Comparison of ENCODE assay signal across 10 cellular contexts in the genomic region with DNA sequence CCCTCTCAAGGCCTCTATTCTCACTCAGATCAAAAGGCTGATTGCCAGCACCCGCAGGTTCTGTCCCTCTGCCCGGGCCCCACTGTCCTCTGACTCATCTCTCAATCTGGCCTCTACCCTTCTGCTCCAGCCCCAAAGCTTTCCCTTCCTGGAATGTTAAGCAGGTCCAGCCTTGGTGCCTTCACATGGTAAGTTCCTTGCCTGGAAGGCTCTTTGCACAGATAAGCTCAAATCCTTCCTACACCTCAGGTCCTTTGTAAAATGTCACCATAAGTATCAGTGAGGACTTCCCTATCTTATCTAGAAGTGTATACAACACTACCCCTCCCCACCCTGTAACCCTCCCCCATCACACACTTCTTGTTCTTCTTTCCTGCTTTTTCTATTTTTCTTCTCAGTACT. TPM values are rescaled to one million over a fixed set of nuclear protein-coding genes. Genes with fewer than 3 reads are reported as not detected.
DNase-seq lines count a peak whose midpoint lies in the region; ATAC-seq and TF ChIP-seq lines count a peak whose summit lies in the region.
"Had no signal": no experiment of that assay in that cellular context is flagged by ENCODE, and none has a peak within 500 bp of the region (broad histone marks: within the 10 kb centered on the region; RNA-seq: fewer than 3 reads in every experiment).

No MANE protein-coding gene starts in this region.

- no peaks in the 10 kb centered on the region for H3K27me3 Mint-ChIP-seq in naive thymus-derived CD4-positive, alpha-beta T cell
- H3K27me3 Mint-ChIP-seq: CD4-positive, alpha-beta T cell had no signal

- no peak overlapping the region for H2AFZ ChIP-seq in IMR-90 (replicated peaks; ENCODE audit: low read length, poor library complexity)

- H3K23ac ChIP-seq in IMR-90 (ENCODE audit: low read depth, low read length), result no peak overlapping the region

- no peaks in the 10 kb centered on the region for H3K27me3 ChIP-seq in IMR-90 (ENCODE audit: control insufficient read depth, insufficient read depth, low read length)
- H3K27me3 ChIP-seq in naive thymus-derived CD4-positive, alpha-beta T cell (ENCODE audit: control insufficient read depth in 2 of 2, insufficient read depth in 2 of 2, low read length in 2 of 2), result no peaks in the 10 kb centered on the region
- H3K27me3 ChIP-seq: tibial nerve had no signal

- no peak overlapping the region; the same call in 1 of the 2 replicates for H4K91ac ChIP-seq in IMR-90 (ENCODE audit: insufficient read depth, low read depth, low read length)

- BruUV-seq in IMR-90 (replicated peaks; lab: Mats Ljungman, UMichigan), result no TSS peak

- H3K4me3 Mint-ChIP-seq in naive thymus-derived CD4-positive, alpha-beta T cell, result no peak overlapping the region
- H3K4me3 Mint-ChIP-seq: CD4-positive, alpha-beta T cell had no signal

- dilution Hi-C loops in IMR-90 (cut with HindIII; ENCODE audit: low sequenced_read_pairs, unreplicated experiment), result no loop called here

- no peak overlapping the region for H3K4ac ChIP-seq in IMR-90 (ENCODE audit: low read depth, low read length)

- no peak overlapping the region for H2BK15ac ChIP-seq in IMR-90 (ENCODE audit: low read depth, low read length)

- DNase-seq in ACHN (peak; percentile 78), IMR-90 (peak; percentile 69), erythroblast (lab: John Stamatoyannopoulos, UW) (peak; percentile 53 to 65), MV-4-11 (lab: John Stamatoyannopoulos, UW) (no peak), RPMI8226 (no peak)
- no peak for DNase-seq in naive thymus-derived CD4-positive, alpha-beta T cell
- DNase-seq: CD4-positive, alpha-beta T cell; NCI-H1417 treated with DMSO at 0.1 percent for 48 hours; SHP77 had no signal

- H3K4me1 Mint-ChIP-seq in naive thymus-derived CD4-positive, alpha-beta T cell, result peaks cover 0 to 15% (median 4%) of the 10 kb centered on the region in 7 donors

- intact Hi-C loops in IMR-90 (cut with micrococcal nuclease), result no loop called here
- intact Hi-C loops in naive thymus-derived CD4-positive, alpha-beta T cell (cut with micrococcal nuclease), result no loop called here

- TF ChIP-seq CTCF in IMR-90 (conservative IDR thresholded peaks at IDR 0.05; ENCODE audit: low read depth, low read length), result no peak

- H3K9ac ChIP-seq in IMR-90 (ENCODE audit: low read depth, low read length), result no peak overlapping the region

- H3K36me3 ChIP-seq in IMR-90 (ENCODE audit: control insufficient read depth, insufficient read depth, low read length), result peaks cover 6% of the 10 kb centered on the region
- peaks cover 2 to 19% (median 6%) of the 10 kb centered on the region in 3 experiments for H3K36me3 ChIP-seq in naive thymus-derived CD4-positive, alpha-beta T cell (ENCODE audit: control insufficient read depth in 2 of 3, insufficient read depth in 3 of 3, low read length in 3 of 3)

- H3K9me1 ChIP-seq in IMR-90 (ENCODE audit: insufficient read depth, low read length), result peaks cover 3% of the 10 kb centered on the region; the same call in 1 of the 2 replicates

- H2BK5ac ChIP-seq in IMR-90 (ENCODE audit: low read depth, low read length, poor library complexity, severe bottlenecking), result no peak overlapping the region

- in situ Hi-C loops in ACHN (cut with HindIII; ENCODE audit: low pct_ligation_motif_present, low pct_unique_long_range_greater_than_20kb, low sequenced_read_pairs) (no loop called here), IMR-90 (cut with MboI; ENCODE audit: low sequenced_read_pairs) (no loop called here)

- TF ChIP-seq POLR2A in IMR-90 (IDR thresholded peaks at IDR 0.05; ENCODE audit: low read depth, low read length) (no peak), erythroblast (IDR thresholded peaks at IDR 0.05; ENCODE audit: low read length) (no peak)

- H3K27ac Mint-ChIP-seq in naive thymus-derived CD4-positive, alpha-beta T cell, result peak overlapping the region in 3 of 9 donors; percentile 21 to 56 (median 38)
- H3K27ac Mint-ChIP-seq: CD4-positive, alpha-beta T cell had no signal

- no peak overlapping the region for H3K27ac ChIP-seq in IMR-90 (ENCODE audit: insufficient read depth, low read length)
- H3K27ac ChIP-seq in naive thymus-derived CD4-positive, alpha-beta T cell (ENCODE audit: low read depth, low read length), result no peak overlapping the region
- H3K27ac ChIP-seq: tibial nerve had no signal

- no peak overlapping the region for H2BK120ac ChIP-seq in IMR-90 (ENCODE audit: low read depth, low read length)

- H2AK9ac ChIP-seq in IMR-90 (replicated peaks; ENCODE audit: low read depth, low read length, poor library complexity), result no peak overlapping the region

- H2BK20ac ChIP-seq in IMR-90 (ENCODE audit: low read depth, low read length), result no peak overlapping the region

- H3K18ac ChIP-seq in IMR-90 (ENCODE audit: low read depth, low read length), result no peak overlapping the region

- H3K4me3 ChIP-seq in IMR-90 (ENCODE audit: insufficient read depth, low read depth, low read length), result no peak overlapping the region
- no peak overlapping the region for H3K4me3 ChIP-seq in naive thymus-derived CD4-positive, alpha-beta T cell (ENCODE audit: low read length)
- H3K4me3 ChIP-seq: tibial nerve had no signal

- H3K9me3 ChIP-seq in IMR-90 (ENCODE audit: control insufficient read depth, insufficient read depth, low read length), result no peaks in the 10 kb centered on the region
- no peaks in the 10 kb centered on the region for H3K9me3 ChIP-seq in naive thymus-derived CD4-positive, alpha-beta T cell (ENCODE audit: control insufficient read depth in 2 of 3, low read length in 3 of 3)
- H3K9me3 ChIP-seq: tibial nerve had no signal

- no peak overlapping the region for H3K56ac ChIP-seq in IMR-90 (ENCODE audit: extremely low read depth, insufficient read depth, low read length)

- 33% methylated on average over 1 of the region's 2 CpGs; no CpG with 5 or more reads in 1 of the 2 experiments for WGBS in IMR-90 (ENCODE audit: extremely low coverage in 2 of 2, insufficient read length in 1 of 2), 2 experiments

- no peak for TF ChIP-seq RAD21 in IMR-90 (IDR thresholded peaks at IDR 0.05; ENCODE audit: low read length)

- no peaks in the 10 kb centered on the region for H4K20me1 ChIP-seq in IMR-90 (ENCODE audit: insufficient read depth, low read length)

- POLR2A ChIA-PET in IMR-90 (lab: Charles Lee; ENCODE audit: unreplicated experiment), result interaction anchor here (0.6 kb wide), 1 partner anchor 187 kb away, joined by 7 read pairs; no protein-coding TSS in a partner anchor
- POLR2A ChIA-PET in naive thymus-derived CD4-positive, alpha-beta T cell (lab: Charles Lee), result no interaction called here

- peak; percentile 96 for ATAC-seq in IMR-90 (ENCODE audit: low read depth)
- ATAC-seq in naive thymus-derived CD4-positive, alpha-beta T cell, result no peak

- H3K36me3 Mint-ChIP-seq in naive thymus-derived CD4-positive, alpha-beta T cell, result peaks cover 5 to 27% (median 16%) of the 10 kb centered on the region in 5 donors

- no peak overlapping the region for H2AK5ac ChIP-seq in IMR-90 (ENCODE audit: low read depth, low read length)

- H3K14ac ChIP-seq in IMR-90 (replicated peaks; ENCODE audit: low read depth, low read length), result no peak overlapping the region

- no peak overlapping the region for H4K5ac ChIP-seq in IMR-90 (ENCODE audit: low read depth, low read length)

- H3K9me3 Mint-ChIP-seq in naive thymus-derived CD4-positive, alpha-beta T cell, result no peaks in the 10 kb centered on the region
- H3K9me3 Mint-ChIP-seq: CD4-positive, alpha-beta T cell had no signal

- H4K8ac ChIP-seq in IMR-90 (ENCODE audit: low read depth in 2 of 2, low read length in 2 of 2), result no peak overlapping the region

- 0 out of 2 replicates have a peak, but pooled peaks cover 4% of the 10 kb centered on the region for H3K4me1 ChIP-seq in IMR-90 (ENCODE audit: control insufficient read depth, insufficient read depth, low read length)
- H3K4me1 ChIP-seq in naive thymus-derived CD4-positive, alpha-beta T cell (ENCODE audit: control insufficient read depth in 2 of 2, insufficient read depth in 2 of 2, low read length in 2 of 2), result no peaks in the 10 kb centered on the region
- H3K4me1 ChIP-seq: tibial nerve had no signal

- peaks cover 3 to 11% of the 10 kb centered on the region in 2 experiments for H3K79me1 ChIP-seq in IMR-90 (ENCODE audit: low read depth in 1 of 2, low read length in 2 of 2)

- no peak overlapping the region for H3K4me2 ChIP-seq in IMR-90 (ENCODE audit: low read depth, low read length)

- CTCF ChIA-PET in IMR-90 (lab: Yijun Ruan, JAX), result interaction anchor here (1.1 kb wide), 1 partner anchor 71 kb away, joined by 3 read pairs; no protein-coding TSS in a partner anchor
- CTCF ChIA-PET in naive thymus-derived CD4-positive, alpha-beta T cell (lab: Charles Lee), result no interaction called here

RNA-seq across cellular contexts. Expression of gene LPCAT3, which starts 22.2 kb away (rescaled TPM):
- 6.4 and 7.0 TPM in 2 replicates for total RNA-seq in IMR-90 (2012; rRNA removed)
- polyA plus RNA-seq in IMR-90 (2012; rRNA removed), result 17.4 and 18.6 TPM in 2 replicates
- polyA plus RNA-seq in IMR-90 (2012; cell fraction: cytosol; rRNA removed), result 12.0 and 14.0 TPM in 2 replicates
- polyA plus RNA-seq in IMR-90 (2012; cell fraction: nucleus; rRNA removed; ENCODE audit: low replicate concordance), result 18.1 and 40.0 TPM in 2 replicates
- total RNA-seq in naive thymus-derived CD4-positive, alpha-beta T cell, result 10 to 100 TPM; 16.7 to 37.9 (median 27.1) TPM
- polyA plus RNA-seq in naive thymus-derived CD4-positive, alpha-beta T cell, result 10 to 100 TPM; 20.5 to 28.4 TPM

RNA-seq across cellular contexts. Expression of gene EMG1, which starts 25.3 kb away (rescaled TPM):
- total RNA-seq in IMR-90 (2012; rRNA removed), result 43.6 and 66.1 TPM in 2 replicates
- 37.5 and 43.1 TPM in 2 replicates for polyA plus RNA-seq in IMR-90 (2012; rRNA removed)
- polyA plus RNA-seq in IMR-90 (2012; cell fraction: cytosol; rRNA removed), result 25.0 and 67.8 TPM in 2 replicates
- polyA plus RNA-seq in IMR-90 (2012; cell fraction: nucleus; rRNA removed; ENCODE audit: low replicate concordance), result 11.1 and 24.5 TPM in 2 replicates
- 10 to 100 TPM; 25.7 to 69.5 (median 63.2) TPM for total RNA-seq in naive thymus-derived CD4-positive, alpha-beta T cell
- polyA plus RNA-seq in naive thymus-derived CD4-positive, alpha-beta T cell, result 10 to 100 TPM; 64.1 to 72.5 TPM

RNA-seq across cellular contexts. Expression of gene PHB2, which starts 25.6 kb away (rescaled TPM):
- total RNA-seq in IMR-90 (2012; rRNA removed), result 219 and 240 TPM in 2 replicates
- polyA plus RNA-seq in IMR-90 (2012; rRNA removed), result 286 and 298 TPM in 2 replicates
- polyA plus RNA-seq in IMR-90 (2012; cell fraction: cytosol; rRNA removed), result 237 and 296 TPM in 2 replicates
- polyA plus RNA-seq in IMR-90 (2012; cell fraction: nucleus; rRNA removed; ENCODE audit: low replicate concordance), result 247 and 256 TPM in 2 replicates
- total RNA-seq in naive thymus-derived CD4-positive, alpha-beta T cell, result 100 to 1,000 TPM; 132 to 209 (median 146) TPM
- polyA plus RNA-seq in naive thymus-derived CD4-positive, alpha-beta T cell, result 100 to 1,000 TPM; 113 to 121 TPM

RNA-seq across cellular contexts. Expression of gene PTPN6, which starts 44.9 kb away (rescaled TPM):
- under 0.01 TPM in 1 of 2 replicates, not detected in the other for total RNA-seq in IMR-90 (2012; rRNA removed)
- polyA plus RNA-seq in IMR-90 (2012; rRNA removed), result 0.14 TPM in 1 of 2 replicates, not detected in the other
- 0.08 TPM in 1 of 2 replicates, not detected in the other for polyA plus RNA-seq in IMR-90 (2012; cell fraction: cytosol; rRNA removed)
- 0.66 and 0.67 TPM in 2 replicates for polyA plus RNA-seq in IMR-90 (2012; cell fraction: nucleus; rRNA removed; ENCODE audit: low replicate concordance)
- total RNA-seq in naive thymus-derived CD4-positive, alpha-beta T cell, result 100 to 1,000 TPM; 141 to 390 (median 242) TPM
- 100 to 1,000 TPM; 210 to 387 TPM for polyA plus RNA-seq in naive thymus-derived CD4-positive, alpha-beta T cell

RNA-seq across cellular contexts. Expression of gene C12orf57, which starts 52.2 kb away (rescaled TPM):
- total RNA-seq in IMR-90 (2012; rRNA removed), result 197 and 238 TPM in 2 replicates
- 530 and 703 TPM in 2 replicates for polyA plus RNA-seq in IMR-90 (2012; rRNA removed)
- 1,066 and 1,272 TPM in 2 replicates for polyA plus RNA-seq in IMR-90 (2012; cell fraction: cytosol; rRNA removed)
- polyA plus RNA-seq in IMR-90 (2012; cell fraction: nucleus; rRNA removed; ENCODE audit: low replicate concordance), result 218 and 334 TPM in 2 replicates
- 100 to 1,000 TPM; 148 to 592 (median 362) TPM for total RNA-seq in naive thymus-derived CD4-positive, alpha-beta T cell
- polyA plus RNA-seq in naive thymus-derived CD4-positive, alpha-beta T cell, result 100 to 1,000 TPM; 394 to 401 TPM

Comparison
In these comparisons a context has a peak if more than half of its experiments do, and no peak if none do; other contexts are left out.
1. DNase-seq: peak in ACHN (single experiment), IMR-90 (single experiment) and erythroblast (2 of 2); none in naive thymus-derived CD4-positive, alpha-beta T cell (0 of 9), MV-4-11 (single experiment) and RPMI8226 (single experiment).